8 cellular contexts compared by ENCODE assay signal in genomic region chr5:43231977-43232376, GRCh38. TPM values are rescaled to one million over a fixed set of nuclear protein-coding genes. Genes with fewer than 3 reads are reported as not detected.
DNase-seq lines count a peak whose midpoint lies in the region; ATAC-seq and TF ChIP-seq lines count a peak whose summit lies in the region.
"Had no signal": no experiment of that assay in that cellular context is flagged by ENCODE, and none has a peak within 500 bp of the region (broad histone marks: within the 10 kb centered on the region; RNA-seq: fewer than 3 reads in every experiment).

No MANE protein-coding gene starts in this region.

- H3F3A ChIP-seq in PC-9 (ENCODE audit: insufficient read depth, low read depth), result no peaks in the 10 kb centered on the region

- DNase-seq in DMS53 treated with DMSO at 0.1 percent for 48 hours (lab: John Stamatoyannopoulos, UW; ENCODE audit: unreplicated experiment) (peak; percentile 22), GM13977 (ENCODE audit: low spot score) (no peak), PC-9 (peak in 1 of 2 experiments; percentile 47), left lobe of liver (ENCODE audit: low spot score) (peak; percentile 88), aorta (no peak), NCI-H187 (lab: John Stamatoyannopoulos, UW) (no peak)
- DNase-seq: NCI-H1105 treated with DMSO at 0.1 percent for 48 hours had no signal

- H3K4me3 ChIP-seq in PC-9, result no peak overlapping the region
- H3K4me3 ChIP-seq in aorta (ENCODE audit: low read length in 2 of 2), result no peak overlapping the region

- no TSS peak for BruUV-seq in PC-9 (replicated peaks; lab: Mats Ljungman, UMichigan)

- intact Hi-C loops in PC-9 (cut with micrococcal nuclease; ENCODE audit: unreplicated experiment) (loop anchor here (1.0 kb wide), 2 partner anchors 157 to 252 kb away; no protein-coding TSS in a partner anchor), aorta (cut with DNase I) (no loop called here)

- 11 to 24% methylated on average over 3 of the region's 3 CpGs for WGBS in aorta, 2 donors

- H3K27me3 ChIP-seq in PC-9 (ENCODE audit: insufficient read depth, low read depth) (no peaks in the 10 kb centered on the region), aorta (ENCODE audit: control insufficient read depth in 1 of 2, insufficient read depth in 2 of 2, low read length in 1 of 2) (no peaks in the 10 kb centered on the region)

- in situ Hi-C loops in GM13977 (cut with MboI; ENCODE audit: low pct_unique_long_range_greater_than_20kb, low sequenced_read_pairs, unreplicated experiment), result no loop called here

- H3K9me2 ChIP-seq in PC-9 (ENCODE audit: insufficient read depth), result no peaks in the 10 kb centered on the region

- H3K4me1 ChIP-seq in PC-9 (replicated peaks; ENCODE audit: insufficient read depth), result no peaks in the 10 kb centered on the region
- H3K4me1 ChIP-seq in aorta (ENCODE audit: control insufficient read depth in 1 of 2, insufficient read depth in 2 of 2, low read length in 2 of 2), result no peaks in the 10 kb centered on the region

- CTCF ChIA-PET in PC-9 (lab: Charles Lee), result interaction anchor here (1.1 to 1.9 kb wide), 2 partner anchors 158 to 252 kb away, joined by 3 to 8 read pairs; partner anchors contain the start of gene TMEM267

- H2AFZ ChIP-seq in PC-9, result peak overlapping the region; percentile 7; the same call in 1 of the 2 replicates

- peak; percentile 84 for ATAC-seq in left lobe of liver
- no peak for ATAC-seq in aorta (ENCODE audit: low FRiP score)
- no peak for ATAC-seq in HG03135 (IDR thresholded peaks at IDR 0.05; ENCODE audit: unreplicated experiment)

- no peak overlapping the region for H3K4me2 ChIP-seq in PC-9

- H3K9me3 ChIP-seq in PC-9 (ENCODE audit: insufficient read depth, low read depth), result no peaks in the 10 kb centered on the region
- peaks cover 1% of the 10 kb centered on the region for H3K9me3 ChIP-seq in aorta (ENCODE audit: control insufficient read depth, low read length)

- POLR2A ChIA-PET in PC-9 (lab: Charles Lee; ENCODE audit: unreplicated experiment), result no interaction called here

- no peaks in the 10 kb centered on the region for H3K79me2 ChIP-seq in PC-9 (ENCODE audit: low read depth)

- no peak overlapping the region for H3K27ac ChIP-seq in PC-9
- H3K27ac ChIP-seq in aorta (ENCODE audit: low read depth in 1 of 2, low read length in 2 of 2), result no peak overlapping the region

- TF ChIP-seq CTCF in GM13977 (IDR thresholded peaks at IDR 0.05; ENCODE audit: extremely low read depth, insufficient read depth, missing control alignments), result peak; percentile 26
- peak; percentile 68 for TF ChIP-seq CTCF in PC-9 (conservative IDR thresholded peaks at IDR 0.05)

- H4K20me1 ChIP-seq in PC-9 (ENCODE audit: insufficient read depth), result no peaks in the 10 kb centered on the region

- H3K36me3 ChIP-seq in PC-9 (ENCODE audit: low read depth) (no peaks in the 10 kb centered on the region), aorta (ENCODE audit: control insufficient read depth in 1 of 2, insufficient read depth in 2 of 2, low read length in 1 of 2) (no peaks in the 10 kb centered on the region)

RNA-seq across cellular contexts. Expression of gene NIM1K, which starts 40.0 kb away (rescaled TPM):
- total RNA-seq in PC-9 (2021) (0.26 and 0.45 TPM in 2 replicates), left lobe of liver (0.50 TPM), aorta (1 to 10 TPM in 1 of 2 donors, under 1 TPM in 1; 0.58 to 1.5 TPM)
- under 1 TPM in 1 of 2 donors, not detected in 1; 0.26 TPM for polyA plus RNA-seq in aorta

Comparison
In these comparisons a context has a peak if more than half of its experiments do, and no peak if none do; other contexts are left out.
1. DNase-seq: peak in DMS53 treated with DMSO at 0.1 percent for 48 hours (single experiment) and left lobe of liver (single experiment); none in GM13977 (single experiment), aorta (0 of 2) and NCI-H187 (0 of 2).